20 cellular contexts compared by ENCODE assay signal in the genomic region with DNA sequence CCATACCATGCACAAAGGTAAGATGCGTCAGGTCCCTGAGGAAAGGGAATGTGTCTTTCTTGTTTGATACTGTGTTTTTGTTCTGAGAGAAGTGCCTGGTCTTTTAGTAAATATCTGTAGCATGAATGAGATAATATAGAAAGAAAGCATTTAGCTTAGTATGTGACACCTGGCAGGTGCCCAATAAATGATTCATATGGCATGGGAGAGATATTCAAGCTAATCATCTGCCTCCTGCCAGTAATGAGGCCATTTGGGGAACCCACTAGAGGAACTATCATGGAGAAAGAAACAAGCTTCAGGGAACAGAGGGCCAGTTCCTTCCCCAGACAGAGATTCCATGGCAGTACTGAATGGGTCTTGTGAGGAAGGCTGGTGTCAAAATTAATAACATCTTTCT.
A peak's percentile ranks its signal among the peaks of the same experiment; 100 is the strongest.
DNase-seq lines count a peak whose midpoint lies in the region; ATAC-seq and TF ChIP-seq lines count a peak whose summit lies in the region.
"Had no signal": no experiment of that assay in that cellular context is flagged by ENCODE, and none has a peak within 500 bp of the region (broad histone marks: within the 10 kb centered on the region; RNA-seq: fewer than 3 reads in every experiment).

No MANE protein-coding gene starts in this region.

- intact Hi-C loops in activated CD4-positive, alpha-beta memory T cell treated with anti-CD3 and anti-CD28 coated beads for 36 hours (cut with micrococcal nuclease), result no loop called here

- ATAC-seq in HG03457 (IDR thresholded peaks at IDR 0.05; ENCODE audit: unreplicated experiment), result no peak
- ATAC-seq: left cardiac atrium; stimulated activated effector memory CD8-positive, alpha-beta T cell treated with anti-CD3 and anti-CD28 coated beads, Interleukin-12 subunit alpha, Interleukin-12 subunit beta, amount 100 ng/mL, for 72 hours had no signal

- no peak overlapping the region for H3K4me3 Mint-ChIP-seq in activated CD4-positive, alpha-beta memory T cell treated with anti-CD3 and anti-CD28 coated beads for 36 hours
- H3K4me3 Mint-ChIP-seq: brain; neural crest cell; stimulated activated effector memory CD8-positive, alpha-beta T cell treated with anti-CD3 and anti-CD28 coated beads, Interleukin-12 subunit alpha, Interleukin-12 subunit beta, amount 100 ng/mL, for 72 hours had no signal

- H3K4me3 ChIP-seq in choroid plexus epithelial cell (ENCODE audit: low read depth, low read length), result no peak overlapping the region
- H3K4me3 ChIP-seq in skeletal muscle cell (ENCODE audit: low read depth, low read length), result no peak overlapping the region
- H3K4me3 ChIP-seq: esophagus muscularis mucosa, Peyer's patch, tibial artery had no signal

- CTCF ChIA-PET in activated CD4-positive, alpha-beta memory T cell treated with anti-CD3 and anti-CD28 coated beads for 36 hours (lab: Charles Lee), result no interaction called here

- H3K27me3 Mint-ChIP-seq in activated CD4-positive, alpha-beta memory T cell treated with anti-CD3 and anti-CD28 coated beads for 36 hours, result peaks cover 1% of the 10 kb centered on the region
- H3K27me3 Mint-ChIP-seq: brain had no signal

- TF ChIP-seq CTCF in choroid plexus epithelial cell (conservative IDR thresholded peaks at IDR 0.05; ENCODE audit: low read depth, low read length), result no peak

- no peaks in the 10 kb centered on the region for H3K4me1 Mint-ChIP-seq in activated CD4-positive, alpha-beta memory T cell treated with anti-CD3 and anti-CD28 coated beads for 36 hours (ENCODE audit: low read depth)
- H3K4me1 Mint-ChIP-seq: brain; neural crest cell; stimulated activated effector memory CD8-positive, alpha-beta T cell treated with anti-CD3 and anti-CD28 coated beads, Interleukin-12 subunit alpha, Interleukin-12 subunit beta, amount 100 ng/mL, for 72 hours had no signal

- H3K9me3 Mint-ChIP-seq in activated CD4-positive, alpha-beta memory T cell treated with anti-CD3 and anti-CD28 coated beads for 36 hours, result peaks cover 5% of the 10 kb centered on the region

- POLR2A ChIA-PET in activated CD4-positive, alpha-beta memory T cell treated with anti-CD3 and anti-CD28 coated beads for 36 hours (lab: Charles Lee), result no interaction called here

- no peak overlapping the region for H3K27ac Mint-ChIP-seq in activated CD4-positive, alpha-beta memory T cell treated with anti-CD3 and anti-CD28 coated beads for 36 hours
- H3K27ac Mint-ChIP-seq: brain; stimulated activated effector memory CD8-positive, alpha-beta T cell treated with anti-CD3 and anti-CD28 coated beads, Interleukin-12 subunit alpha, Interleukin-12 subunit beta, amount 100 ng/mL, for 72 hours had no signal

- peak; percentile 27 for DNase-seq in NCI-H146 (lab: John Stamatoyannopoulos, UW)
- DNase-seq in NCI-H146 treated with DMSO at 0.1 percent for 48 hours (lab: John Stamatoyannopoulos, UW; ENCODE audit: unreplicated experiment), result no peak
- DNase-seq in NCI-H226, result peak; percentile 40
- peak; percentile 65 for DNase-seq in choroid plexus epithelial cell (ENCODE audit: low read depth)
- DNase-seq in skeletal muscle cell (ENCODE audit: low read depth), result peak; percentile 58
- DNase-seq in KG1 (lab: John Stamatoyannopoulos, UW), result no peak
- DNase-seq in activated CD4-positive, alpha-beta memory T cell treated with anti-CD3 and anti-CD28 coated beads for 36 hours, result no peak
- DNase-seq: activated naive CD4-positive, alpha-beta T cell treated with Interleukin-2 at 50 U/mL for 16 hours; activated T-cell treated with anti-CD3 and anti-CD28 coated beads for 4 hours; DMS79 treated with DMSO at 0.1 percent for 48 hours; left cardiac atrium; NCI-H2081; Peyer's patch; SW 1271; tibial artery had no signal

- H3K36me3 Mint-ChIP-seq in activated CD4-positive, alpha-beta memory T cell treated with anti-CD3 and anti-CD28 coated beads for 36 hours, result no peaks in the 10 kb centered on the region
- H3K36me3 Mint-ChIP-seq: stimulated activated effector memory CD8-positive, alpha-beta T cell treated with anti-CD3 and anti-CD28 coated beads, Interleukin-12 subunit alpha, Interleukin-12 subunit beta, amount 100 ng/mL, for 72 hours had no signal

Comparison
In these comparisons a context has a peak if more than half of its experiments do, and no peak if none do; other contexts are left out.
1. DNase-seq: peak in NCI-H146 (single experiment), NCI-H226 (single experiment), choroid plexus epithelial cell (single experiment) and skeletal muscle cell (single experiment); none in NCI-H146 treated with DMSO at 0.1 percent for 48 hours (single experiment), KG1 (single experiment) and activated CD4-positive, alpha-beta memory T cell treated with anti-CD3 and anti-CD28 coated beads for 36 hours (single experiment).